8 cellular contexts compared by ENCODE assay signal in the genomic region with DNA sequence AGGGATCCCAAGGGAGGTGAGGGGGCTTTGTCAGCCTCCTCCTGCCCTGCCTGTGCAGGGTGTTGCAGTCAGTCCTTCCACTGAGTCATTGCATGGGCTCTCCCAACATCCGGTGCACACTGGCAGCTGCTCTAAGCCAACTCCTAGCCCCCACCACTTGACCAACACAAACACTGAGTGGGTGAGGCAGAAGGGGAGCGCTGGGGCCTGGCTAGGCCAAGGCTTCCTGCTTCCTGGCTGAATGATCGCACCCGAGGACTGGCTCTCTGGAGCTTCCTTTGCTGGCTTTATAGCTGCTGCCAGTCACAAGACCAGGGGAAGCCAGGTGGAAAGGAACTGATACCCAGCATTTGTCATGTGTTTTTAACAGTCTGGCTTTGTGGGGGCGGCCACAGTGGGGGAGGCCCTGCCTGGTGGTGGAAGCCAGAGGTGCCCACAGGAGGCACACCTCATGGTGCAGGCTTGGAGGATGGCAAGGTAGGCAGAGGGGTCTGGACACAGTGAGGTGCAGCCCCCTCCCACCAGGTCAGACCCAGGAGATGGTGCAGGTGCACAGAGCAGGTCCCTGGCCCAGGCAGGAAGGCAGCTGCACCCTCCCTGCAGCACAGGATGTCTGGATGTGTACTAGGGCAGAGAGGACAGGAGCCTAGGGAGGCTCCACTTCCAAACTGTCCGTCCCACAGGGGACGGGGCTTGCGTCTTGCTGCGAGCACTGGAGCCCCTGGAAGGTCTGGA. TPM values are rescaled to one million over a fixed set of nuclear protein-coding genes. Genes with fewer than 3 reads are reported as not detected.
A peak's percentile ranks its signal among the peaks of the same experiment; 100 is the strongest.
DNase-seq lines count a peak whose midpoint lies in the region; ATAC-seq, FAIRE-seq and TF ChIP-seq lines count a peak whose summit lies in the region.

No MANE protein-coding gene starts in this region.

- no peak overlapping the region for H2AFZ ChIP-seq in SK-N-SH (ENCODE audit: low read depth)
- no peak overlapping the region for H2AFZ ChIP-seq in K562 (ENCODE audit: low read depth, low read length)

- peaks cover 2 to 17% of the 10 kb centered on the region in 2 experiments; a peak in 3 of 4 replicates for H3K4me1 ChIP-seq in SK-N-SH (ENCODE audit: control insufficient read depth in 1 of 2, insufficient read depth in 2 of 2, low read depth in 1 of 2, low read length in 1 of 2)
- H3K4me1 ChIP-seq in K562 (replicated peaks in 1 of 2; ENCODE audit: control insufficient read depth in 2 of 2, insufficient read depth in 2 of 2, low read length in 2 of 2): peaks cover 0 to 52% of the 10 kb centered on the region in 2 experiments; a peak in 2 of 5 replicates

- H3K79me2 ChIP-seq in SK-N-SH (ENCODE audit: insufficient read depth) (peaks cover 4% of the 10 kb centered on the region; the same call in 1 of the 2 replicates), K562 (ENCODE audit: control insufficient read depth, insufficient read depth, low read length) (0 out of 3 replicates have a peak, but pooled peaks cover 2% of the 10 kb centered on the region)

- 77% methylated on average over 6 of the region's 9 CpGs for WGBS in SK-N-SH (ENCODE audit: low lambda C conversion rate)
- 82% methylated on average over 9 of the region's 9 CpGs for WGBS in K562 (ENCODE audit: insufficient coverage, low coverage, missing lambda C conversion rate)

- H3K4me3 ChIP-seq in SK-N-SH (ENCODE audit: low read depth in 2 of 2, low read length in 1 of 2): no peak overlapping the region
- no peak overlapping the region for H3K4me3 ChIP-seq in K562

- TF ChIP-seq CTCF in SK-N-SH (IDR thresholded peaks at IDR 0.05): no peak
- no peak for TF ChIP-seq CTCF in K562 (IDR thresholded peaks at IDR 0.05 in 2 of 3, conservative IDR thresholded peaks at IDR 0.05 in 1 of 3; ENCODE audit: insufficient read depth in 2 of 3, low read depth in 1 of 3, low read length in 3 of 3)

- H3K9me3 ChIP-seq in SK-N-SH (no peaks in the 10 kb centered on the region), K562 (replicated peaks; ENCODE audit: control insufficient read depth, insufficient read depth, low read depth, low read length) (no peaks in the 10 kb centered on the region)

- CTCF ChIA-PET in SK-N-SH (lab: Yijun Ruan, JAX): interaction anchor here (0.9 to 27.8 kb wide), 4 partner anchors 8 to 22 kb away, joined by 3 to 793 read pairs (median 24); partner anchors contain the start of gene RHBDF1
- CTCF ChIA-PET in K562 (lab: Yijun Ruan, JAX; ENCODE audit: low intra/inter-chr PET ratio): no interaction called here

- POLR2A ChIA-PET in SK-N-SH (lab: Yijun Ruan, JAX) (interaction anchor here (0.6 kb wide), 1 partner anchor 1645 kb away, joined by 6 read pairs; no protein-coding TSS in a partner anchor), K562 (lab: Yijun Ruan, JAX) (interaction anchor here (0.6 to 2.8 kb wide), 8 partner anchors 8 to 1994 kb away, joined by 3 to 16 read pairs (median 4); no protein-coding TSS in a partner anchor)

- in situ Hi-C loops in K562 (cut with MboI): no loop called here

- peaks cover 20% of the 10 kb centered on the region for H3F3A ChIP-seq in SK-N-SH (replicated peaks; ENCODE audit: insufficient read depth)

- H3K27me3 ChIP-seq in SK-N-SH (ENCODE audit: insufficient read depth) (no peaks in the 10 kb centered on the region), K562 (ENCODE audit: control insufficient read depth in 2 of 2, insufficient read depth in 2 of 2, low read length in 2 of 2) (no peaks in the 10 kb centered on the region)

- ATAC-seq in HG03460 (IDR thresholded peaks at IDR 0.05; ENCODE audit: unreplicated experiment) (peak; percentile 76), K562 (peak; percentile 8), HG02798 (IDR thresholded peaks at IDR 0.05; ENCODE audit: poor library complexity, unreplicated experiment) (no peak)

- peaks cover 3% of the 10 kb centered on the region for H3K9me1 ChIP-seq in K562 (ENCODE audit: control insufficient read depth, insufficient read depth, low read length)

- BruUV-seq in K562 (replicated peaks; lab: Mats Ljungman, UMichigan): no TSS peak

- H3K36me3 ChIP-seq in SK-N-SH (replicated peaks in 1 of 2; ENCODE audit: control insufficient read depth in 1 of 2, insufficient read depth in 2 of 2, low read length in 1 of 2) (peaks cover 12 to 45% of the 10 kb centered on the region in 2 experiments), K562 (ENCODE audit: control insufficient read depth, insufficient read depth, low read length) (peaks cover 82% of the 10 kb centered on the region; the same call in 2 of the 3 replicates)

- peak overlapping the region; percentile 22; the same call in 1 of the 2 replicates for H3K9ac ChIP-seq in SK-N-SH
- H3K9ac ChIP-seq in K562 (ENCODE audit: insufficient read depth in 1 of 2, low read depth in 2 of 2, low read length in 2 of 2): peak overlapping the region in 1 of 2 experiments; percentile 65; a peak in 2 of 4 replicates

- peak; percentile 57 for DNase-seq in activated naive CD4-positive, alpha-beta T cell treated with Interleukin-2 at 50 U/mL for 16 hours
- no peak for DNase-seq in activated naive CD4-positive, alpha-beta T cell (lab: John Stamatoyannopoulos, UW)
- DNase-seq in SK-N-SH (no peak), K562 (ENCODE audit: extremely low read depth in 1 of 4, low spot score in 3 of 4) (no peak), kidney tubule cell (ENCODE audit: low spot score) (peak; percentile 97)
- DNase-seq in stimulated activated CD8-positive, alpha-beta memory T cell treated with anti-CD3 and anti-CD28 coated beads, Interleukin-12 subunit alpha, Interleukin-12 subunit beta, amount 100 ng/mL, for 4 hours (ENCODE audit: low read depth): peak; percentile 46

- intact Hi-C loops in K562 (cut with micrococcal nuclease): no loop called here

- H4K20me1 ChIP-seq in SK-N-SH (ENCODE audit: insufficient read depth) (peaks cover 21% of the 10 kb centered on the region), K562 (replicated peaks; ENCODE audit: control insufficient read depth, insufficient read depth, low read length) (peaks cover 12% of the 10 kb centered on the region; the same call in 1 of the 2 replicates)

- H3K27ac ChIP-seq in SK-N-SH (ENCODE audit: low read depth in 2 of 2, low read length in 1 of 2) (peak overlapping the region; percentile 5 to 72; a peak in 2 of 4 replicates), K562 (ENCODE audit: extremely low read depth, low read depth, low read length) (no peak overlapping the region)

- no peak for FAIRE-seq in K562 (lab: Jason Lieb, UNC)

- TF ChIP-seq EP300 in SK-N-SH (IDR thresholded peaks at IDR 0.05; ENCODE audit: borderline replicate concordance in 1 of 2, low read depth in 1 of 2, low read length in 1 of 2) (peak in 1 of 2 experiments; percentile 25; a peak in 1 of 4 replicates), K562 (IDR thresholded peaks at IDR 0.05; ENCODE audit: low read length) (no peak)

- TF ChIP-seq RAD21 in SK-N-SH (IDR thresholded peaks at IDR 0.05; ENCODE audit: low read length) (no peak), K562 (CRISPR knock-in tag; conservative IDR thresholded peaks at IDR 0.05 in 1 of 2, IDR thresholded peaks at IDR 0.05 in 1 of 2) (no peak)

- H3K4me2 ChIP-seq in SK-N-SH (peak overlapping the region; percentile 56), K562 (ENCODE audit: insufficient read depth, low read length) (no peak overlapping the region)

- H3K9me2 ChIP-seq in SK-N-SH: no peaks in the 10 kb centered on the region

- TF ChIP-seq POLR2A in K562 (conservative IDR thresholded peaks at IDR 0.05): peak; percentile 29

RNA-seq across cellular contexts. Expression of gene MPG, which starts 6.9 kb away (rescaled TPM):
- polyA plus RNA-seq in SK-N-SH (2012; rRNA removed): 93.3 and 98.3 TPM in 2 replicates
- 46.5 and 72.7 TPM in 2 replicates for polyA plus RNA-seq in SK-N-SH (2012; cell fraction: cytosol; rRNA removed)
- polyA plus RNA-seq in SK-N-SH (2012; cell fraction: nucleus; rRNA removed): 42.9 and 60.4 TPM in 2 replicates
- total RNA-seq in K562 (2011; cell fraction: chromatin; rRNA removed; ENCODE audit: low replicate concordance): 6.3 and 35.1 TPM in 2 replicates
- 52.2 and 54.0 TPM in 2 replicates for total RNA-seq in K562 (2011; cell fraction: nucleolus; rRNA removed)
- 26.0 and 30.7 TPM in 2 replicates for total RNA-seq in K562 (2011; cell fraction: nucleoplasm; rRNA removed)
- 192 and 226 TPM in 2 replicates for total RNA-seq in K562 (2014; rRNA removed)
- 5.0 and 6.1 TPM in 2 replicates for total RNA-seq in K562 (2014; rRNA removed; fragmentation: Illumina TruSeq; extraction: Trizol)
- 47.1 and 52.8 TPM in 2 replicates for total RNA-seq in K562 (2015; rRNA removed; fragmentation: Illumina TruSeq; extraction: Trizol)
- 80.1 and 81.9 TPM in 2 replicates for total RNA-seq in K562 (2021)
- 36.2 and 52.2 TPM in 2 replicates for polyA plus RNA-seq in K562 (2011; rRNA removed)
- 102 and 222 TPM in 2 replicates for polyA plus RNA-seq in K562 (2011; cell fraction: cytosol; rRNA removed)
- polyA plus RNA-seq in K562 (2011; cell fraction: nucleus; rRNA removed): 38.8 and 51.3 TPM in 2 replicates
- polyA plus RNA-seq in K562 (2012): 46.7 and 91.8 TPM in 2 replicates
- 21.1 and 55.2 TPM in 2 replicates for polyA plus RNA-seq in K562 (2014; fragmentation: Illumina TruSeq; extraction: Trizol)
- 1 to 10 TPM in 1 of 2 experiments, under 1 TPM in 1; 0.42 to 2.2 TPM for polyA plus RNA-seq in K562 (2014; fragmentation: Nextera tagmentation; extraction: Ambion mirVana)
- 138 and 214 TPM in 2 replicates for polyA plus RNA-seq in K562 (2014; rRNA removed)
- polyA minus RNA-seq in K562 (2011; rRNA and poly(A)+ RNA removed): 5.7 and 7.4 TPM in 2 replicates
- 34.4 and 54.7 TPM in 2 replicates for polyA minus RNA-seq in K562 (2011; cell fraction: cytosol; rRNA and poly(A)+ RNA removed)
- polyA minus RNA-seq in K562 (2011; cell fraction: nucleus; rRNA and poly(A)+ RNA removed): 15.9 and 16.8 TPM in 2 replicates

RNA-seq across cellular contexts. Expression of gene RHBDF1, which starts 12.5 kb away (rescaled TPM):
- polyA plus RNA-seq in SK-N-SH (2012; rRNA removed) (49.1 and 54.1 TPM in 2 replicates), K562 (2011; rRNA removed) (8.2 and 20.0 TPM in 2 replicates), K562 (2014; fragmentation: Illumina TruSeq; extraction: Trizol) (4.2 and 5.5 TPM in 2 replicates), K562 (2014; fragmentation: Nextera tagmentation; extraction: Ambion mirVana) (1 to 10 TPM; 1.0 to 2.0 TPM), K562 (2014; rRNA removed) (6.0 and 6.9 TPM in 2 replicates)
- polyA plus RNA-seq in SK-N-SH (2012; cell fraction: cytosol; rRNA removed): 13.4 and 21.3 TPM in 2 replicates
- polyA plus RNA-seq in SK-N-SH (2012; cell fraction: nucleus; rRNA removed): 312 and 381 TPM in 2 replicates
- 63.2 and 128 TPM in 2 replicates for total RNA-seq in K562 (2011; cell fraction: chromatin; rRNA removed; ENCODE audit: low replicate concordance)
- 70.9 and 80.0 TPM in 2 replicates for total RNA-seq in K562 (2011; cell fraction: nucleolus; rRNA removed)
- 60.5 TPM in 2 replicates for total RNA-seq in K562 (2011; cell fraction: nucleoplasm; rRNA removed)
- total RNA-seq in K562 (2014; rRNA removed) (4.5 and 5.9 TPM in 2 replicates), K562 (2014; rRNA removed; fragmentation: Illumina TruSeq; extraction: Trizol) (1.2 and 1.3 TPM in 2 replicates), K562 (2015; rRNA removed; fragmentation: Illumina TruSeq; extraction: Trizol) (1.2 and 1.6 TPM in 2 replicates), K562 (2021) (6.9 and 7.1 TPM in 2 replicates)
- polyA plus RNA-seq in K562 (2011; cell fraction: cytosol; rRNA removed): 9.3 and 10.9 TPM in 2 replicates
- polyA plus RNA-seq in K562 (2011; cell fraction: nucleus; rRNA removed): 210 and 244 TPM in 2 replicates
- 3.0 and 13.0 TPM in 2 replicates for polyA plus RNA-seq in K562 (2012)
- 2.7 and 4.6 TPM in 2 replicates for polyA minus RNA-seq in K562 (2011; rRNA and poly(A)+ RNA removed)
- polyA minus RNA-seq in K562 (2011; cell fraction: cytosol; rRNA and poly(A)+ RNA removed): 3.7 and 10.0 TPM in 2 replicates
- 15.8 and 22.8 TPM in 2 replicates for polyA minus RNA-seq in K562 (2011; cell fraction: nucleus; rRNA and poly(A)+ RNA removed)

RNA-seq across cellular contexts. Expression of gene SNRNP25, which starts 31.3 kb away (rescaled TPM):
- polyA plus RNA-seq in SK-N-SH (2012; rRNA removed) (61.9 and 73.4 TPM in 2 replicates), K562 (2011; rRNA removed) (116 and 117 TPM in 2 replicates), K562 (2014; fragmentation: Illumina TruSeq; extraction: Trizol) (103 and 132 TPM in 2 replicates), K562 (2014; fragmentation: Nextera tagmentation; extraction: Ambion mirVana) (10 to 100 TPM; 59.0 to 61.5 TPM), K562 (2014; rRNA removed) (122 and 154 TPM in 2 replicates)
- 64.6 and 70.4 TPM in 2 replicates for polyA plus RNA-seq in SK-N-SH (2012; cell fraction: cytosol; rRNA removed)
- polyA plus RNA-seq in SK-N-SH (2012; cell fraction: nucleus; rRNA removed): 26.6 and 34.7 TPM in 2 replicates
- total RNA-seq in K562 (2011; cell fraction: chromatin; rRNA removed; ENCODE audit: low replicate concordance): 58.7 and 108 TPM in 2 replicates
- total RNA-seq in K562 (2011; cell fraction: nucleolus; rRNA removed): 59.2 and 64.4 TPM in 2 replicates
- total RNA-seq in K562 (2011; cell fraction: nucleoplasm; rRNA removed): 61.2 and 70.4 TPM in 2 replicates
- total RNA-seq in K562 (2014; rRNA removed) (176 and 178 TPM in 2 replicates), K562 (2014; rRNA removed; fragmentation: Illumina TruSeq; extraction: Trizol) (78.8 and 107 TPM in 2 replicates), K562 (2015; rRNA removed; fragmentation: Illumina TruSeq; extraction: Trizol) (106 and 108 TPM in 2 replicates), K562 (2021) (123 and 124 TPM in 2 replicates)
- polyA plus RNA-seq in K562 (2011; cell fraction: cytosol; rRNA removed): 102 and 106 TPM in 2 replicates
- 107 and 113 TPM in 2 replicates for polyA plus RNA-seq in K562 (2011; cell fraction: nucleus; rRNA removed)
- polyA plus RNA-seq in K562 (2012): 70.9 and 149 TPM in 2 replicates
- polyA minus RNA-seq in K562 (2011; rRNA and poly(A)+ RNA removed): 48.3 and 52.8 TPM in 2 replicates
- 20.9 and 31.3 TPM in 2 replicates for polyA minus RNA-seq in K562 (2011; cell fraction: cytosol; rRNA and poly(A)+ RNA removed)
- 18.3 and 31.3 TPM in 2 replicates for polyA minus RNA-seq in K562 (2011; cell fraction: nucleus; rRNA and poly(A)+ RNA removed)

RNA-seq across cellular contexts. Expression of gene POLR3K, which starts 31.5 kb away (rescaled TPM):
- 43.0 and 54.5 TPM in 2 replicates for polyA plus RNA-seq in SK-N-SH (2012; rRNA removed)
- polyA plus RNA-seq in SK-N-SH (2012; cell fraction: cytosol; rRNA removed): 41.7 and 43.1 TPM in 2 replicates
- polyA plus RNA-seq in SK-N-SH (2012; cell fraction: nucleus; rRNA removed): 15.9 and 21.8 TPM in 2 replicates
- 53.1 and 79.0 TPM in 2 replicates for total RNA-seq in K562 (2011; cell fraction: chromatin; rRNA removed; ENCODE audit: low replicate concordance)
- total RNA-seq in K562 (2011; cell fraction: nucleolus; rRNA removed): 47.2 and 48.0 TPM in 2 replicates
- 66.1 and 91.1 TPM in 2 replicates for total RNA-seq in K562 (2011; cell fraction: nucleoplasm; rRNA removed)
- total RNA-seq in K562 (2014; rRNA removed): 62.7 and 65.7 TPM in 2 replicates
- total RNA-seq in K562 (2014; rRNA removed; fragmentation: Illumina TruSeq; extraction: Trizol): 46.3 and 53.5 TPM in 2 replicates
- total RNA-seq in K562 (2015; rRNA removed; fragmentation: Illumina TruSeq; extraction: Trizol): 42.1 and 43.7 TPM in 2 replicates
- total RNA-seq in K562 (2021): 86.7 and 90.9 TPM in 2 replicates
- 86.0 and 95.2 TPM in 2 replicates for polyA plus RNA-seq in K562 (2011; rRNA removed)
- polyA plus RNA-seq in K562 (2011; cell fraction: cytosol; rRNA removed): 138 TPM in 2 replicates
- polyA plus RNA-seq in K562 (2011; cell fraction: nucleus; rRNA removed): 48.9 and 51.4 TPM in 2 replicates
- polyA plus RNA-seq in K562 (2012): 55.3 and 115 TPM in 2 replicates
- polyA plus RNA-seq in K562 (2014; fragmentation: Illumina TruSeq; extraction: Trizol): 68.2 and 81.3 TPM in 2 replicates
- 100 to 1,000 TPM; 304 to 315 TPM for polyA plus RNA-seq in K562 (2014; fragmentation: Nextera tagmentation; extraction: Ambion mirVana)
- polyA plus RNA-seq in K562 (2014; rRNA removed): 120 and 135 TPM in 2 replicates
- polyA minus RNA-seq in K562 (2011; rRNA and poly(A)+ RNA removed): 81.3 and 98.4 TPM in 2 replicates
- 37.8 and 43.4 TPM in 2 replicates for polyA minus RNA-seq in K562 (2011; cell fraction: cytosol; rRNA and poly(A)+ RNA removed)
- 17.2 and 28.0 TPM in 2 replicates for polyA minus RNA-seq in K562 (2011; cell fraction: nucleus; rRNA and poly(A)+ RNA removed)

RNA-seq across cellular contexts. Expression of gene NPRL3, which starts 53.6 kb away (rescaled TPM):
- polyA plus RNA-seq in SK-N-SH (2012; rRNA removed) (6.7 and 22.2 TPM in 2 replicates), K562 (2011; rRNA removed) (9.7 and 26.3 TPM in 2 replicates), K562 (2014; fragmentation: Illumina TruSeq; extraction: Trizol) (38.9 and 54.1 TPM in 2 replicates), K562 (2014; fragmentation: Nextera tagmentation; extraction: Ambion mirVana) (1 to 10 TPM in 1 of 2 experiments, under 1 TPM in 1; 0.92 to 1.0 TPM), K562 (2014; rRNA removed) (18.8 and 19.1 TPM in 2 replicates)
- 9.0 and 14.0 TPM in 2 replicates for polyA plus RNA-seq in SK-N-SH (2012; cell fraction: cytosol; rRNA removed)
- polyA plus RNA-seq in SK-N-SH (2012; cell fraction: nucleus; rRNA removed): 36.4 and 37.0 TPM in 2 replicates
- total RNA-seq in K562 (2011; cell fraction: chromatin; rRNA removed; ENCODE audit: low replicate concordance): 75.3 and 210 TPM in 2 replicates
- 101 and 104 TPM in 2 replicates for total RNA-seq in K562 (2011; cell fraction: nucleolus; rRNA removed)
- 79.9 and 94.8 TPM in 2 replicates for total RNA-seq in K562 (2011; cell fraction: nucleoplasm; rRNA removed)
- total RNA-seq in K562 (2014; rRNA removed) (8.4 and 10.9 TPM in 2 replicates), K562 (2014; rRNA removed; fragmentation: Illumina TruSeq; extraction: Trizol) (3.7 and 5.6 TPM in 2 replicates), K562 (2015; rRNA removed; fragmentation: Illumina TruSeq; extraction: Trizol) (4.4 and 7.9 TPM in 2 replicates), K562 (2021) (51.0 and 53.6 TPM in 2 replicates)
- polyA plus RNA-seq in K562 (2011; cell fraction: cytosol; rRNA removed): 14.6 and 15.5 TPM in 2 replicates
- 49.9 and 59.5 TPM in 2 replicates for polyA plus RNA-seq in K562 (2011; cell fraction: nucleus; rRNA removed)
- 44.9 and 60.8 TPM in 2 replicates for polyA plus RNA-seq in K562 (2012)
- 13.2 and 14.2 TPM in 2 replicates for polyA minus RNA-seq in K562 (2011; rRNA and poly(A)+ RNA removed)
- 29.3 and 41.0 TPM in 2 replicates for polyA minus RNA-seq in K562 (2011; cell fraction: cytosol; rRNA and poly(A)+ RNA removed)
- polyA minus RNA-seq in K562 (2011; cell fraction: nucleus; rRNA and poly(A)+ RNA removed): 20.2 and 31.7 TPM in 2 replicates

Comparison
In these comparisons a context has a peak if more than half of its experiments do, and no peak if none do; other contexts are left out.
1. DNase-seq: peak in activated naive CD4-positive, alpha-beta T cell treated with Interleukin-2 at 50 U/mL for 16 hours (single experiment), kidney tubule cell (single experiment) and stimulated activated CD8-positive, alpha-beta memory T cell treated with anti-CD3 and anti-CD28 coated beads, Interleukin-12 subunit alpha, Interleukin-12 subunit beta, amount 100 ng/mL, for 4 hours (single experiment); none in activated naive CD4-positive, alpha-beta T cell (0 of 4), SK-N-SH (single experiment) and K562 (0 of 4).